In genomic region chr5:58459276-58459859, GRCh38 we compare ENCODE assay signal across 8 cellular contexts. TPM values are rescaled to one million over a fixed set of nuclear protein-coding genes. Genes with fewer than 3 reads are reported as not detected.
A peak's percentile ranks its signal among the peaks of the same experiment; 100 is the strongest.
DNase-seq lines count a peak whose midpoint lies in the region; ATAC-seq and TF ChIP-seq lines count a peak whose summit lies in the region.

No MANE protein-coding gene starts in this region.

- H3K9me3 ChIP-seq in lung (ENCODE audit: control insufficient read depth in 2 of 2, insufficient read depth in 1 of 2, low read length in 1 of 2): no peaks in the 10 kb centered on the region

- H3K27me3 ChIP-seq in lung (ENCODE audit: control insufficient read depth, insufficient read depth): no peaks in the 10 kb centered on the region

- TF ChIP-seq CTCF in lung (IDR thresholded peaks at IDR 0.05; ENCODE audit: control extremely low read depth, extremely low read depth): no peak

- H3K4me3 ChIP-seq in lung: peak overlapping the region; percentile 74

- peaks cover 2 to 9% of the 10 kb centered on the region in 2 donors for H3K36me3 ChIP-seq in lung (ENCODE audit: control insufficient read depth in 2 of 2, insufficient read depth in 2 of 2, low read length in 2 of 2)

- WGBS in lung, 2 donors: 0% methylated on average over 43 of the region's 43 CpGs

- peaks cover 0 to 14% of the 10 kb centered on the region in 2 donors for H3K4me1 ChIP-seq in lung (ENCODE audit: control insufficient read depth in 2 of 2, insufficient read depth in 2 of 2, low read length in 2 of 2)

- ATAC-seq in HG02678 (IDR thresholded peaks at IDR 0.05; ENCODE audit: unreplicated experiment) (peak; percentile 4), lung (ENCODE audit: insufficient read depth, low FRiP score) (no peak), HG03108 (IDR thresholded peaks at IDR 0.05; ENCODE audit: unreplicated experiment) (no peak)

- DNase-seq in EH (ENCODE audit: low read depth) (peak; percentile 66), T follicular helper cell (ENCODE audit: low read depth) (peak; percentile 5), dermis blood vessel endothelial cell (peak; percentile 54), lung (ENCODE audit: low spot score) (no peak)
- DNase-seq in NK-92 treated with Interleukin-12 subunit alpha and Interleukin-12 subunit beta, amount 100 ng/mL, for 24 hours (lab: John Stamatoyannopoulos, UW): no peak

- H3K27ac ChIP-seq in lung (ENCODE audit: low read depth in 1 of 2, low read length in 1 of 2) (peak overlapping the region; percentile 94 to 97), temporal lobe (ENCODE audit: low read depth, low read length) (peak overlapping the region; percentile 52)

RNA-seq across cellular contexts. Expression of gene PLK2, which starts 0.5 kb away (rescaled TPM):
- total RNA-seq in dermis blood vessel endothelial cell (435 and 601 TPM in 2 replicates), lung (100 to 1,000 TPM in 1 of 2 donors, 10 to 100 TPM in 1; 57.1 to 363 TPM), temporal lobe (621 TPM)
- 10 to 100 TPM; 20.1 to 24.8 TPM for polyA plus RNA-seq in lung

RNA-seq across cellular contexts. Expression of gene GAPT, which starts 31.9 kb away (rescaled TPM):
- not detected in 2 replicates for total RNA-seq in dermis blood vessel endothelial cell
- total RNA-seq in lung: 1 to 10 TPM; 4.0 to 5.1 TPM
- 10 to 100 TPM in 1 of 2 donors, 1 to 10 TPM in 1; 4.1 to 20.5 TPM for polyA plus RNA-seq in lung
- 0.25 TPM for total RNA-seq in temporal lobe

Comparison
In these comparisons a context has a peak if more than half of its experiments do, and no peak if none do; other contexts are left out.
1. DNase-seq: peak in EH (single experiment), T follicular helper cell (single experiment) and dermis blood vessel endothelial cell (single experiment); none in lung (single experiment) and NK-92 treated with Interleukin-12 subunit alpha and Interleukin-12 subunit beta, amount 100 ng/mL, for 24 hours (single experiment).